In genomic region chr2:227163998-227164744, GRCh38 we compare ENCODE assay signal across 7 cellular contexts. TPM values are rescaled to one million over a fixed set of nuclear protein-coding genes. Genes with fewer than 3 reads are reported as not detected.
DNase-seq lines count a peak whose midpoint lies in the region; ATAC-seq and TF ChIP-seq lines count a peak whose summit lies in the region.

COL4A3 (plus strand) TSS chr2:227164624; CDS start chr2:227164727, 103 bp downstream.
COL4A4 (minus strand) TSS chr2:227164205; CDS start chr2:227147483, 16,722 bp downstream.

- H3K4me1 Mint-ChIP-seq in activated CD8-positive, alpha-beta T cell treated with anti-CD3 and anti-CD28 coated beads, Interleukin-2, amount 10 ng/mL, durations not matched to agents 7 days and 5 days (ENCODE audit: low read depth), result peaks cover 9% of the 10 kb centered on the region

- H3K4me1 ChIP-seq in left ventricle myocardium inferior, result peaks cover 28% of the 10 kb centered on the region

- no peaks in the 10 kb centered on the region for H3K9me3 Mint-ChIP-seq in activated CD8-positive, alpha-beta T cell treated with anti-CD3 and anti-CD28 coated beads, Interleukin-2, amount 10 ng/mL, durations not matched to agents 7 days and 5 days (ENCODE audit: insufficient read depth)

- H3K27me3 Mint-ChIP-seq in activated CD8-positive, alpha-beta T cell treated with anti-CD3 and anti-CD28 coated beads, Interleukin-2, amount 10 ng/mL, durations not matched to agents 7 days and 5 days (ENCODE audit: low read depth), result peaks cover 71% of the 10 kb centered on the region

- H3K27ac Mint-ChIP-seq in activated CD8-positive, alpha-beta T cell treated with anti-CD3 and anti-CD28 coated beads, Interleukin-2, amount 10 ng/mL, durations not matched to agents 7 days and 5 days, result no peak within 1 kb of the TSS

- H3K27me3 ChIP-seq in left ventricle myocardium inferior (ENCODE audit: low read depth), result peaks cover 12% of the 10 kb centered on the region

- POLR2A ChIA-PET in activated CD8-positive, alpha-beta T cell treated with anti-CD3 and anti-CD28 coated beads, Interleukin-2, amount 10 ng/mL, durations not matched to agents 7 days and 5 days (lab: Charles Lee), result no interaction called here

- CTCF ChIA-PET in activated CD8-positive, alpha-beta T cell treated with anti-CD3 and anti-CD28 coated beads, Interleukin-2, amount 10 ng/mL, durations not matched to agents 7 days and 5 days (lab: Charles Lee), result no interaction called here

- ATAC-seq in GM21381 (IDR thresholded peaks at IDR 0.05; ENCODE audit: unreplicated experiment) (peak; percentile 58), HG03521 (IDR thresholded peaks at IDR 0.05; ENCODE audit: unreplicated experiment) (peak; percentile 63), sciatic nerve (peak; percentile 77)
- ATAC-seq in activated CD8-positive, alpha-beta T cell treated with anti-CD3 and anti-CD28 coated beads, Interleukin-2, amount 10 ng/mL, durations not matched to agents 7 days and 5 days, result peak; percentile 67

- intact Hi-C loops in left ventricle myocardium inferior (cut with micrococcal nuclease), result no loop called here
- intact Hi-C loops in sciatic nerve (cut with DNase I), result no loop called here

- H3K36me3 Mint-ChIP-seq in activated CD8-positive, alpha-beta T cell treated with anti-CD3 and anti-CD28 coated beads, Interleukin-2, amount 10 ng/mL, durations not matched to agents 7 days and 5 days (ENCODE audit: low read depth), result no peaks in the 10 kb centered on the region

- H3K27ac ChIP-seq in left ventricle myocardium inferior (replicated peaks), result peak within 1 kb of the TSS; percentile 87

- H3K4me3 ChIP-seq in GM12864 (ENCODE audit: low read depth, low read length) (peak within 1 kb of the TSS; percentile 90), left ventricle myocardium inferior (peak within 1 kb of the TSS; percentile 88)

- H3K4me3 Mint-ChIP-seq in activated CD8-positive, alpha-beta T cell treated with anti-CD3 and anti-CD28 coated beads, Interleukin-2, amount 10 ng/mL, durations not matched to agents 7 days and 5 days, result peak within 1 kb of the TSS; percentile 61

- DNase-seq in GM12864 (ENCODE audit: low read depth), result peak; percentile 49
- peak; percentile 29 for DNase-seq in activated CD8-positive, alpha-beta T cell treated with anti-CD3 and anti-CD28 coated beads, Interleukin-2, amount 10 ng/mL, durations not matched to agents 7 days and 5 days
- peak; percentile 78 for DNase-seq in left ventricle myocardium inferior
- DNase-seq in sciatic nerve (ENCODE audit: low spot score), result peak; percentile 58
- no peak for DNase-seq in mesenteric fat pad (ENCODE audit: low spot score)

- peaks cover 9% of the 10 kb centered on the region for H3K9me3 ChIP-seq in left ventricle myocardium inferior (replicated peaks)

- H3K36me3 ChIP-seq in left ventricle myocardium inferior, result no peaks in the 10 kb centered on the region

- TF ChIP-seq CTCF in GM12864 (IDR thresholded peaks at IDR 0.05; ENCODE audit: low read depth, low read length, missing control alignments) (no peak), left ventricle myocardium inferior (IDR thresholded peaks at IDR 0.05; ENCODE audit: borderline replicate concordance) (no peak)

RNA-seq across cellular contexts. Expression of gene COL4A3, which starts in this region (rescaled TPM):
- total RNA-seq in activated CD8-positive, alpha-beta T cell treated with anti-CD3 and anti-CD28 coated beads, Interleukin-2, amount 10 ng/mL, durations not matched to agents 7 days and 5 days, result not detected
- 4.4 TPM for total RNA-seq in left ventricle myocardium inferior
- 7.0 TPM for total RNA-seq in sciatic nerve
- total RNA-seq in mesenteric fat pad, result 0.67 TPM

RNA-seq across cellular contexts. Expression of gene COL4A4, which starts in this region (rescaled TPM):
- not detected for total RNA-seq in activated CD8-positive, alpha-beta T cell treated with anti-CD3 and anti-CD28 coated beads, Interleukin-2, amount 10 ng/mL, durations not matched to agents 7 days and 5 days
- total RNA-seq in left ventricle myocardium inferior (8.9 TPM), sciatic nerve (7.4 TPM), mesenteric fat pad (0.45 TPM)

Comparison
In these comparisons a context has a peak if more than half of its experiments do, and no peak if none do; other contexts are left out.
1. Peak in DNase-seq and ATAC-seq in activated CD8-positive, alpha-beta T cell treated with anti-CD3 and anti-CD28 coated beads, Interleukin-2, amount 10 ng/mL, durations not matched to agents 7 days and 5 days; RNA of the genes that start here not detected or under 1 TPM.